ENCODE assay signal across 1 cellular context in the genomic region with DNA sequence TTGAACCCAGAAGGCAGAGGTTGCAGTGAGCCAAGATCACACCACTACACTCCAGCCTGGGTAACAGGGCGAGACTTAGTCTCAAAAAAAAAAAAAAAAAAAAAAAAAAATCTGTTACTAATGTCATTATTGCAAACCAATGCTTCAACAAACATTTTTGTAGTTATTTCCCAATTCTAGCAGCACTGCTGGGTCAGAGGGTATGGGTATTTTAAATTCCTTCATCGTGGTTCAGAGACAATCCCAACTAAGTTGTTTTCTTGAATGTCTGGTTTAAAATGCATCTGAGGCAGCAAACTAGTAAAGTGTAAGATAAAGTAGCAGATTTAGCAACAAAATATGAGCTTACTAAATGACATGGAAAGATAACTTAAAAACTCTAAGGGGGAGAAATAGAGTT.
TF ChIP-seq lines count a peak whose summit lies in the region.

No MANE protein-coding gene starts in this region.

TF ChIP-seq in IMR-90, 13 proteins besides CTCF, POLR2A, EP300 and RAD21:
- TF ChIP-seq BHLHE40 (IDR thresholded peaks at IDR 0.05; ENCODE audit: low read depth, low read length) (no peak), MAZ (IDR thresholded peaks at IDR 0.05; ENCODE audit: borderline replicate concordance, low read depth, low read length) (no peak), CEBPB (IDR thresholded peaks at IDR 0.05; ENCODE audit: low read depth, low read length) (peak; percentile 78)
